In genomic region chr1:7617826-7618225, GRCh38 we compare ENCODE assay signal across 22 cellular contexts.
"Had no signal": no experiment of that assay in that cellular context is flagged by ENCODE, and none has a peak within 500 bp of the region (broad histone marks: within the 10 kb centered on the region; RNA-seq: fewer than 3 reads in every experiment).

No MANE protein-coding gene starts in this region.

- ATAC-seq: foreskin keratinocyte; left colon; mucosa of descending colon; naive thymus-derived CD8-positive, alpha-beta T cell; right lobe of liver had no signal

- H3K36me3 Mint-ChIP-seq: naive thymus-derived CD8-positive, alpha-beta T cell; neural progenitor cell; type B pancreatic cell had no signal

- H3K4me3 Mint-ChIP-seq: endodermal cell; naive thymus-derived CD8-positive, alpha-beta T cell; neural progenitor cell; type B pancreatic cell had no signal

- DNase-seq: effector CD4-positive, alpha-beta T cell; endodermal cell; erythroblast; foreskin keratinocyte; kidney; mucosa of descending colon; nucleus accumbens; right lobe of liver; stimulated activated CD4-positive, alpha-beta T cell treated with anti-CD3 and anti-CD28 coated beads, Interleukin-2, amount 100 ng/mL, for 48 hours; stimulated activated naive CD4-positive, alpha-beta T cell treated with Interleukin-2 at 50 U/mL for 16 hours; thyroid gland; uterus had no signal

- H3K4me1 ChIP-seq: foreskin keratinocyte, neural progenitor cell, suprapubic skin, thyroid gland, uterus had no signal

- H3K36me3 ChIP-seq: neural progenitor cell, ovary, right lobe of liver, suprapubic skin, thyroid gland, uterus had no signal

- H3K4me3 ChIP-seq: coronary artery, hepatocyte, mucosa of descending colon, neural progenitor cell, ovary, right lobe of liver, skin epidermis, suprapubic skin, thyroid gland, uterus had no signal

- H3K27ac ChIP-seq: coronary artery, foreskin keratinocyte, hepatocyte, neural progenitor cell, ovary, right lobe of liver, skin epidermis, suprapubic skin, thyroid gland, uterus had no signal

- H3K9me3 Mint-ChIP-seq: endodermal cell, neural progenitor cell, type B pancreatic cell had no signal

- H3K4me1 Mint-ChIP-seq: neural progenitor cell had no signal

- H3K27ac Mint-ChIP-seq: endodermal cell; naive thymus-derived CD8-positive, alpha-beta T cell; neural progenitor cell; progenitor cell of endocrine pancreas; type B pancreatic cell had no signal

- H3K27me3 ChIP-seq: hepatocyte, neural progenitor cell, ovary, right lobe of liver, thyroid gland, uterus had no signal

- H3K9me3 ChIP-seq: mucosa of descending colon, ovary, right lobe of liver, suprapubic skin, thyroid gland, uterus had no signal
